In genomic region chr11:61361686-61362541, GRCh38 we compare ENCODE assay signal across 8 cellular contexts. TPM values are rescaled to one million over a fixed set of nuclear protein-coding genes. Genes with fewer than 3 reads are reported as not detected.
DNase-seq lines count a peak whose midpoint lies in the region; ATAC-seq and TF ChIP-seq lines count a peak whose summit lies in the region.

Gene CYB561A3, minus strand, starts transcription at chr11:61361882. Its CDS starts 5,169 bp downstream, at chr11:61356713.
Gene TMEM138, plus strand, starts transcription at chr11:61362374. Its CDS starts 2,017 bp downstream, at chr11:61364391.

- CTCF ChIA-PET in WTC11 (lab: Charles Lee), result interaction anchor here (0.8 to 5.4 kb wide), 12 partner anchors 14 to 219 kb away, joined by 3 to 93 read pairs (median 4); partner anchors contain the start of genes CPSF7, DDB1, SDHAF2 and TKFC

- H3K27me3 Mint-ChIP-seq in WTC11 (ENCODE audit: low read depth) (no peaks in the 10 kb centered on the region), immature natural killer cell (ENCODE audit: low read depth in 3 of 3) (peaks cover 0 to 7% (median 4%) of the 10 kb centered on the region in 3 donors)

- H3K9me3 Mint-ChIP-seq in WTC11 (no peaks in the 10 kb centered on the region), immature natural killer cell (no peaks in the 10 kb centered on the region)

- H2AFZ ChIP-seq in ACC112 (ENCODE audit: low read length, unreplicated experiment), result peak within 1 kb of the TSS; percentile 80

- peak; percentile 88 for DNase-seq in NCI-H2196 treated with DMSO at 0.1 percent for 48 hours (lab: John Stamatoyannopoulos, UW; ENCODE audit: unreplicated experiment)
- peak; percentile 92 for DNase-seq in WTC11 (ENCODE audit: low spot score)
- peak; percentile 94 for DNase-seq in cardiac fibroblast (ENCODE audit: low read depth in 2 of 2)
- DNase-seq in immature natural killer cell, result peak; percentile 86 to 88 (median 87)
- peak; percentile 99 for DNase-seq in spleen

- H3K27ac Mint-ChIP-seq in WTC11 (peak within 1 kb of the TSS; percentile 98), immature natural killer cell (peak within 1 kb of the TSS; percentile 93 to 100 (median 100))

- H3K27me3 ChIP-seq in ACC112 (ENCODE audit: insufficient read depth, low read length), result no peaks in the 10 kb centered on the region
- H3K27me3 ChIP-seq in spleen (replicated peaks in 1 of 7), result no peaks in the 10 kb centered on the region

- H3K4me1 Mint-ChIP-seq in WTC11 (peaks cover 22% of the 10 kb centered on the region), immature natural killer cell (peaks cover 39 to 44% of the 10 kb centered on the region in 2 donors)

- H3K27ac ChIP-seq in ACC112 (ENCODE audit: low read depth, low read length) (peak within 1 kb of the TSS; percentile 93), spleen (peak within 1 kb of the TSS; percentile 98 to 100 (median 99))

- POLR2A ChIA-PET in WTC11 (lab: Charles Lee), result interaction anchor here (0.7 to 2.7 kb wide), 13 partner anchors 9 to 266 kb away, joined by 3 to 29 read pairs (median 6); partner anchors contain the start of genes CPSF7, DDB1, SDHAF2 and TKFC

- H3K36me3 Mint-ChIP-seq in WTC11 (peaks cover 29% of the 10 kb centered on the region), immature natural killer cell (peaks cover 0 to 7% (median 0%) of the 10 kb centered on the region in 3 donors)

- no peaks in the 10 kb centered on the region for H3K9me3 ChIP-seq in spleen

- peak within 1 kb of the TSS; percentile 91 for H3K4me3 ChIP-seq in ACC112 (ENCODE audit: low read depth, low read length)
- peak within 1 kb of the TSS; percentile 75 to 89 for H3K4me3 ChIP-seq in cardiac fibroblast (replicated peaks in 1 of 2; ENCODE audit: low read depth in 2 of 2, low read length in 2 of 2)
- H3K4me3 ChIP-seq in spleen, result peak within 1 kb of the TSS; percentile 59 to 93 (median 79)

- peak; percentile 89 to 94 (median 92) for TF ChIP-seq POLR2A in spleen (IDR thresholded peaks at IDR 0.05)

- 0 to 1% (median 1%) methylated on average over 31 to 65 of the region's 65 CpGs for WGBS in spleen, 5 donors

- H3K36me3 ChIP-seq in ACC112 (ENCODE audit: insufficient read depth, low read length) (peaks cover 9% of the 10 kb centered on the region), spleen (peaks cover 0 to 35% (median 33%) of the 10 kb centered on the region in 6 donors)

- H3K4me3 Mint-ChIP-seq in WTC11 (peak within 1 kb of the TSS; percentile 96), immature natural killer cell (peak within 1 kb of the TSS; percentile 97 to 100 (median 99))

- TF ChIP-seq CTCF in WTC11 (IDR thresholded peaks at IDR 0.05), result no peak
- TF ChIP-seq CTCF in cardiac fibroblast (IDR thresholded peaks at IDR 0.05; ENCODE audit: low read depth, low read length), result no peak
- peak in 1 of 11 experiments; percentile 19 for TF ChIP-seq CTCF in spleen (IDR thresholded peaks at IDR 0.05 in 8 of 11, conservative IDR thresholded peaks at IDR 0.05 in 3 of 11)

- H3K79me2 ChIP-seq in ACC112 (ENCODE audit: control insufficient read depth, insufficient read depth, low read length, unreplicated experiment), result peaks cover 31% of the 10 kb centered on the region

- ATAC-seq in GM18868 (IDR thresholded peaks at IDR 0.05; ENCODE audit: unreplicated experiment) (peak; percentile 78), HG03108 (IDR thresholded peaks at IDR 0.05; ENCODE audit: unreplicated experiment) (peak; percentile 81), WTC11 (peak; percentile 93)

- H3K4me1 ChIP-seq in ACC112 (ENCODE audit: control insufficient read depth, insufficient read depth, low read length, unreplicated experiment) (peaks cover 19% of the 10 kb centered on the region), spleen (peaks cover 41 to 69% (median 61%) of the 10 kb centered on the region in 6 donors)

- intact Hi-C loops in spleen (cut with DNase I; ENCODE audit: low total_unique reads), result no loop called here

TF ChIP-seq in WTC11, 78 proteins besides CTCF, POLR2A, EP300 and RAD21 (continues in another document):
- peak; percentile 11; the same call in 1 of the 2 replicates for TF ChIP-seq GABPB1 (CRISPR knock-in tag; IDR thresholded peaks at IDR 0.05)
- 0 out of 2 replicates have a peak, but pooled peaks have one; percentile 35 for TF ChIP-seq NFE2L1 (CRISPR knock-in tag; IDR thresholded peaks at IDR 0.05)
- no peak for TF ChIP-seq ZNF263 (CRISPR knock-in tag; IDR thresholded peaks at IDR 0.05; ENCODE audit: low read depth)
- TF ChIP-seq E2F5 (CRISPR knock-in tag; IDR thresholded peaks at IDR 0.05), result peak; percentile 95
- no peak for TF ChIP-seq JAZF1 (CRISPR knock-in tag; IDR thresholded peaks at IDR 0.05)
- peak; percentile 47 for TF ChIP-seq FOXK1 (CRISPR knock-in tag; IDR thresholded peaks at IDR 0.05)
- TF ChIP-seq ELF4 (CRISPR knock-in tag; IDR thresholded peaks at IDR 0.05; ENCODE audit: low read depth), result 0 out of 2 replicates have a peak, but pooled peaks have one; percentile 62
- TF ChIP-seq HMGXB4 (CRISPR knock-in tag; IDR thresholded peaks at IDR 0.05), result peak; percentile 38; the same call in 1 of the 2 replicates
- no peak for TF ChIP-seq STAT6 (CRISPR knock-in tag; conservative IDR thresholded peaks at IDR 0.05; ENCODE audit: low read depth)
- peak; percentile 60; the same call in 1 of the 2 replicates for TF ChIP-seq SMAD3 (CRISPR knock-in tag; IDR thresholded peaks at IDR 0.05; ENCODE audit: borderline replicate concordance)
- TF ChIP-seq IRF1 (CRISPR knock-in tag; IDR thresholded peaks at IDR 0.05), result peak; percentile 68; the same call in 1 of the 2 replicates
- no peak for TF ChIP-seq OVOL2 (CRISPR knock-in tag; IDR thresholded peaks at IDR 0.05; ENCODE audit: borderline replicate concordance)
- peak; percentile 73 for TF ChIP-seq SP1 (CRISPR knock-in tag; conservative IDR thresholded peaks at IDR 0.05)
- peak; percentile 39; the same call in 1 of the 2 replicates for TF ChIP-seq NFYB (CRISPR knock-in tag; conservative IDR thresholded peaks at IDR 0.05; ENCODE audit: low read depth)
- TF ChIP-seq KAT7 (CRISPR knock-in tag; IDR thresholded peaks at IDR 0.05; ENCODE audit: borderline replicate concordance), result peak; percentile 21; the same call in 1 of the 2 replicates
- peak; percentile 69 for TF ChIP-seq TEAD1 (CRISPR knock-in tag; IDR thresholded peaks at IDR 0.05)

RNA-seq across cellular contexts. Expression of gene CYB561A3, which starts in this region (rescaled TPM):
- total RNA-seq in WTC11 (2021) (34.3 to 38.8 TPM (median 35.0 TPM) in 3 replicates), spleen (100 to 1,000 TPM in 4 of 7 donors, 10 to 100 TPM in 3; 82.5 to 138 (median 126) TPM)
- polyA plus RNA-seq in immature natural killer cell (100 to 1,000 TPM in 1 of 3 donors, 10 to 100 TPM in 2; 63.8 to 128 (median 64.5) TPM), spleen (10 to 100 TPM; 62.1 to 79.6 (median 64.6) TPM)

RNA-seq across cellular contexts. Expression of gene TMEM138, which starts in this region (rescaled TPM):
- total RNA-seq in WTC11 (2021) (34.0 to 39.0 TPM (median 38.8 TPM) in 3 replicates), spleen (10 to 100 TPM; 26.8 to 52.4 (median 39.0) TPM)
- polyA plus RNA-seq in immature natural killer cell (10 to 100 TPM; 28.4 to 61.4 (median 57.5) TPM), spleen (10 to 100 TPM; 42.3 to 53.9 (median 49.2) TPM)

Comparison
In these comparisons a context has a peak if more than half of its experiments do, and no peak if none do; other contexts are left out.
1. Peak in every context shown above with its lines: DNase-seq, ATAC-seq, H3K4me3 ChIP-seq and H3K27ac ChIP-seq.